In the genomic region with DNA sequence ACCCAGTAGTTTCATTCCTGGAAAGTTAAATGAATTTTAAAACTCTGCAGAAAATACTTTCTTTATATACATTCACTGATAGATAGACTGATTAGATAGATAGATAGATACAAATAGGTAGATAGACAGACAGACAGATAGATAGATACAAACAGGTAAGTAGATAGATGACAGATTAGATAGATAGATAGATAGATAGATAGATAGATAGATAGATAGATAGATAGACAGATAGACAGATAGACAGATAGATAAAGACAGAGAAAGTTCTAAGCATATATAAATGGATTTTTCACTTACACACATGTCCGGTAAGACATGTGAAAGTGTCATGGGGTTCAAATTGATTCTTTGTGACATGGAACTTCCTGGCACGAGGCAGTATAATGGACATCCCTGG, we compare ENCODE assay signal across 29 cellular contexts.
DNase-seq lines count a peak whose midpoint lies in the region; ATAC-seq, FAIRE-seq and TF ChIP-seq lines count a peak whose summit lies in the region.
"Had no signal": no experiment of that assay in that cellular context is flagged by ENCODE, and none has a peak within 500 bp of the region (broad histone marks: within the 10 kb centered on the region; RNA-seq: fewer than 3 reads in every experiment).

No MANE protein-coding gene starts in this region.

- no peak for TF ChIP-seq EP300 in K562 (IDR thresholded peaks at IDR 0.05; ENCODE audit: low read length)

- no peak for FAIRE-seq in K562 (lab: Jason Lieb, UNC)
- FAIRE-seq: A204.1, A549, D721Med had no signal

- in situ Hi-C loops in K562 (cut with MboI) = no loop called here

- CTCF ChIA-PET in K562 (lab: Yijun Ruan, JAX; ENCODE audit: low intra/inter-chr PET ratio) = no interaction called here

- DNase-seq in K562 (ENCODE audit: extremely low read depth in 1 of 4, low spot score in 3 of 4) (no peak), NOMO-1 (lab: John Stamatoyannopoulos, UW; ENCODE audit: unreplicated experiment in 2 of 2) (no peak)
- DNase-seq: 8988T; ACHN; AML-193; BE2C; C1 segment of cervical spinal cord; Caco-2; Calu3; CD4-positive, alpha-beta memory T cell; CD4-positive, alpha-beta T cell; CD4-positive, CD25-positive, alpha-beta regulatory T cell; CD8-positive, alpha-beta memory T cell; CD8-positive, alpha-beta T cell; COR-L47; DMS 273 treated with DMSO at 0.1 percent for 48 hours; DMS153; DMS53; DMS79; DMS79 treated with DMSO at 0.1 percent for 48 hours; DND-41; EL had no signal

- BruUV-seq in K562 (replicated peaks; lab: Mats Ljungman, UMichigan) = no TSS peak

- H3K4me1 ChIP-seq in K562 (replicated peaks in 1 of 2; ENCODE audit: control insufficient read depth in 2 of 2, insufficient read depth in 2 of 2, low read length in 2 of 2) = no peaks in the 10 kb centered on the region
- H3K4me1 ChIP-seq: A549, BE2C, Caco-2 had no signal

- no peak overlapping the region for H3K27ac ChIP-seq in K562 (ENCODE audit: extremely low read depth, low read depth, low read length)
- H3K27ac ChIP-seq: 22Rv1; A549; BLaER1; BLaER1 treated with 17β-estradiol and CSF1 and Interleukin-3, amounts not matched to agents 10 nM and 100 nM; C4-2B had no signal

- no peaks in the 10 kb centered on the region for H3K79me2 ChIP-seq in K562 (ENCODE audit: control insufficient read depth, insufficient read depth, low read length)

- H3K9me3 ChIP-seq in K562 (replicated peaks; ENCODE audit: control insufficient read depth, insufficient read depth, low read depth, low read length) = no peaks in the 10 kb centered on the region
- H3K9me3 ChIP-seq: A549, BE2C, BLaER1, Caco-2 had no signal

- intact Hi-C loops in K562 (cut with micrococcal nuclease) = no loop called here

- TF ChIP-seq CTCF in K562 (IDR thresholded peaks at IDR 0.05 in 2 of 3, conservative IDR thresholded peaks at IDR 0.05 in 1 of 3; ENCODE audit: insufficient read depth in 2 of 3, low read depth in 1 of 3, low read length in 3 of 3) = no peak

- no peak overlapping the region for H3K4me3 ChIP-seq in K562
- H3K4me3 ChIP-seq: A549; BLaER1; BLaER1 treated with 17β-estradiol and CSF1 and Interleukin-3, amounts not matched to agents 10 nM and 100 nM had no signal

- no peak for ATAC-seq in K562
- ATAC-seq: A549; CD8-positive, alpha-beta T cell had no signal

- H3K27me3 ChIP-seq in K562 (ENCODE audit: control insufficient read depth in 2 of 2, insufficient read depth in 2 of 2, low read length in 2 of 2) = no peaks in the 10 kb centered on the region
- H3K27me3 ChIP-seq: BE2C; BLaER1; BLaER1 treated with 17β-estradiol and CSF1 and Interleukin-3, amounts not matched to agents 10 nM and 100 nM had no signal

- no peaks in the 10 kb centered on the region for H3K9me1 ChIP-seq in K562 (ENCODE audit: control insufficient read depth, insufficient read depth, low read length)

- WGBS in K562 (ENCODE audit: insufficient coverage, low coverage, missing lambda C conversion rate) = 0% methylated on average over 2 of the region's 2 CpGs

- POLR2A ChIA-PET in K562 (lab: Yijun Ruan, JAX) = no interaction called here

- H3K36me3 ChIP-seq in K562 (ENCODE audit: control insufficient read depth, insufficient read depth, low read length) = no peaks in the 10 kb centered on the region
- H3K36me3 ChIP-seq: BE2C; BLaER1; BLaER1 treated with 17β-estradiol and CSF1 and Interleukin-3, amounts not matched to agents 10 nM and 100 nM had no signal

- no peak overlapping the region for H2AFZ ChIP-seq in K562 (ENCODE audit: low read depth, low read length)

- no peak for TF ChIP-seq POLR2A in K562 (conservative IDR thresholded peaks at IDR 0.05)

- H3K4me2 ChIP-seq in K562 (ENCODE audit: insufficient read depth, low read length) = no peak overlapping the region
- H3K4me2 ChIP-seq: A549; BLaER1; BLaER1 treated with 17β-estradiol and CSF1 and Interleukin-3, amounts not matched to agents 10 nM and 100 nM had no signal

- no peaks in the 10 kb centered on the region for H4K20me1 ChIP-seq in K562 (replicated peaks; ENCODE audit: control insufficient read depth, insufficient read depth, low read length)
- H4K20me1 ChIP-seq: BLaER1; BLaER1 treated with 17β-estradiol and CSF1 and Interleukin-3, amounts not matched to agents 10 nM and 100 nM had no signal

- H3K9ac ChIP-seq in K562 (ENCODE audit: insufficient read depth in 1 of 2, low read depth in 2 of 2, low read length in 2 of 2) = no peak overlapping the region
- H3K9ac ChIP-seq: BLaER1; BLaER1 treated with 17β-estradiol and CSF1 and Interleukin-3, amounts not matched to agents 10 nM and 100 nM had no signal

- no peak for TF ChIP-seq RAD21 in K562 (CRISPR knock-in tag; conservative IDR thresholded peaks at IDR 0.05 in 1 of 2, IDR thresholded peaks at IDR 0.05 in 1 of 2)

TF ChIP-seq in K562, 482 proteins besides CTCF, POLR2A, EP300 and RAD21:
- TF ChIP-seq GATAD2B (IDR thresholded peaks at IDR 0.05; ENCODE audit: borderline replicate concordance) (0 out of 2 replicates have a peak, but pooled peaks have one; percentile 61), TRIM24 (IDR thresholded peaks at IDR 0.05) (no peak), DACH1 (IDR thresholded peaks at IDR 0.05; ENCODE audit: partially characterized antibody) (peak; percentile 97), ZBTB2 (IDR thresholded peaks at IDR 0.05) (peak; percentile 38; the same call in 1 of the 2 replicates), KLF1 (tag; IDR thresholded peaks at IDR 0.05) (no peak)
- TF ChIP-seq, protein P1, sequence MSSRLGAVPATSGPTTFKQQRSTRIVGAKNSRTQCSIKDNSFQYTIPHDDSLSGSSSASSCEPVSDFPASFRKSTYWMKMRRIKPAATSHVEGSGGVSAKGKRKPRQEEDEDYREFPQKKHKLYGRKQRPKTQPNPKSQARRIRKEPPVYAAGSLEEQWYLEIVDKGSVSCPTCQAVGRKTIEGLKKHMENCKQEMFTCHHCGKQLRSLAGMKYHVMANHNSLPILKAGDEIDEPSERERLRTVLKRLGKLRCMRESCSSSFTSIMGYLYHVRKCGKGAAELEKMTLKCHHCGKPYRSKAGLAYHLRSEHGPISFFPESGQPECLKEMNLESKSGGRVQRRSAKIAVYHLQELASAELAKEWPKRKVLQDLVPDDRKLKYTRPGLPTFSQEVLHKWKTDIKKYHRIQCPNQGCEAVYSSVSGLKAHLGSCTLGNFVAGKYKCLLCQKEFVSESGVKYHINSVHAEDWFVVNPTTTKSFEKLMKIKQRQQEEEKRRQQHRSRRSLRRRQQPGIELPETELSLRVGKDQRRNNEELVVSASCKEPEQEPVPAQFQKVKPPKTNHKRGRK (tag; IDR thresholded peaks at IDR 0.05) = no peak
